ENCODE assay signal across 8 cellular contexts in genomic region chr15:90929709-90930019, GRCh38. TPM values are rescaled to one million over a fixed set of nuclear protein-coding genes. Genes with fewer than 3 reads are reported as not detected.
A peak's percentile ranks its signal among the peaks of the same experiment; 100 is the strongest.
DNase-seq lines count a peak whose midpoint lies in the region; ATAC-seq, FAIRE-seq and TF ChIP-seq lines count a peak whose summit lies in the region.

No MANE protein-coding gene starts in this region.

- peak overlapping the region; percentile 89 to 98 (median 96) for H3K27ac ChIP-seq in heart right ventricle
- H3K27ac ChIP-seq in adrenal gland = peak overlapping the region; percentile 67 to 95 (median 89)
- peak overlapping the region; percentile 97 for H3K27ac ChIP-seq in upper lobe of right lung

- H3K4me1 ChIP-seq in heart right ventricle (peaks cover 13 to 56% (median 39%) of the 10 kb centered on the region in 9 donors), adrenal gland (replicated peaks in 1 of 2) (peaks cover 21 to 39% of the 10 kb centered on the region in 2 donors), upper lobe of right lung (peaks cover 39% of the 10 kb centered on the region)

- intact Hi-C loops in heart right ventricle (cut with DNase I) (loop anchor here in 4 of 10 donors (1.0 to 5.0 kb wide), 4 partner anchors 26 to 282 kb away; partner anchors contain the start of gene MAN2A2 (in 2 of the 4)), left ventricle myocardium superior (cut with micrococcal nuclease) (no loop called here), adrenal gland (cut with DNase I) (no loop called here), lower leg skin (cut with DNase I; ENCODE audit: low total_unique reads) (no loop called here), upper lobe of right lung (cut with DNase I) (no loop called here)

- DNase-seq in heart right ventricle = no peak
- DNase-seq in left ventricle myocardium superior = no peak
- DNase-seq in adrenal gland = no peak
- no peak for DNase-seq in lower leg skin (ENCODE audit: low spot score in 2 of 2)
- no peak for DNase-seq in upper lobe of right lung
- no peak for DNase-seq in DMS153 treated with DMSO at 0.1 percent for 48 hours (lab: John Stamatoyannopoulos, UW; ENCODE audit: unreplicated experiment)
- no peak for DNase-seq in urothelium cell line (ENCODE audit: low spot score)

- ATAC-seq in heart right ventricle (peak in 1 of 8 donors; percentile 0), left ventricle myocardium superior (no peak), upper lobe of right lung (no peak), GM19035 (IDR thresholded peaks at IDR 0.05; ENCODE audit: unreplicated experiment) (no peak)

- no peaks in the 10 kb centered on the region for H3K36me3 ChIP-seq in heart right ventricle
- no peaks in the 10 kb centered on the region for H3K36me3 ChIP-seq in adrenal gland (replicated peaks in 1 of 2)
- no peaks in the 10 kb centered on the region for H3K36me3 ChIP-seq in upper lobe of right lung

- 17 to 29% methylated on average over 9 of the region's 9 CpGs for WGBS in heart right ventricle, 2 donors
- 17 to 27% (median 22%) methylated on average over 9 of the region's 9 CpGs for WGBS in adrenal gland, 4 donors
- WGBS in lower leg skin, 2 donors = 5 to 7% methylated on average over 9 of the region's 9 CpGs

- H3K9me3 ChIP-seq in heart right ventricle (no peaks in the 10 kb centered on the region), adrenal gland (replicated peaks in 1 of 3) (no peaks in the 10 kb centered on the region), upper lobe of right lung (no peaks in the 10 kb centered on the region)

- no peak for TF ChIP-seq CTCF in heart right ventricle (IDR thresholded peaks at IDR 0.05)
- TF ChIP-seq CTCF in adrenal gland (IDR thresholded peaks at IDR 0.05) = no peak
- TF ChIP-seq CTCF in lower leg skin (IDR thresholded peaks at IDR 0.05) = no peak
- TF ChIP-seq CTCF in upper lobe of right lung (IDR thresholded peaks at IDR 0.05) = no peak

- H3K27me3 ChIP-seq in heart right ventricle = no peaks in the 10 kb centered on the region
- H3K27me3 ChIP-seq in adrenal gland = no peaks in the 10 kb centered on the region
- no peaks in the 10 kb centered on the region for H3K27me3 ChIP-seq in upper lobe of right lung

- FAIRE-seq in urothelium cell line (lab: Jason Lieb, UNC) = no peak

- TF ChIP-seq POLR2A in adrenal gland (IDR thresholded peaks at IDR 0.05) = no peak
- no peak for TF ChIP-seq POLR2A in lower leg skin (IDR thresholded peaks at IDR 0.05)

- peak overlapping the region; percentile 50 to 92 (median 65) for H3K4me3 ChIP-seq in heart right ventricle
- H3K4me3 ChIP-seq in adrenal gland = peak overlapping the region in 2 of 4 donors; percentile 60 to 64
- H3K4me3 ChIP-seq in lower leg skin (ENCODE audit: low read depth, poor library complexity, severe bottlenecking) = peak overlapping the region; percentile 55
- H3K4me3 ChIP-seq in upper lobe of right lung = peak overlapping the region; percentile 70

RNA-seq across cellular contexts. Expression of gene HDDC3, which starts 2.7 kb away (rescaled TPM):
- total RNA-seq in heart right ventricle = 10 to 100 TPM; 10.7 to 18.2 (median 14.6) TPM
- 10 to 100 TPM; 15.3 to 18.0 TPM for polyA plus RNA-seq in heart right ventricle
- 15.0 TPM for total RNA-seq in left ventricle myocardium superior
- 10 to 100 TPM; 14.6 to 40.2 (median 25.0) TPM for total RNA-seq in adrenal gland
- polyA plus RNA-seq in adrenal gland = 10 to 100 TPM; 19.9 to 31.5 (median 30.4) TPM
- total RNA-seq in lower leg skin = 10 to 100 TPM; 12.0 to 21.1 (median 19.4) TPM
- total RNA-seq in upper lobe of right lung = 12.4 TPM

RNA-seq across cellular contexts. Expression of gene UNC45A, which starts 5.4 kb away (rescaled TPM):
- total RNA-seq in heart right ventricle (10 to 100 TPM; 19.2 to 28.0 (median 24.7) TPM), left ventricle myocardium superior (24.4 TPM), adrenal gland (100 to 1,000 TPM in 1 of 8 donors, 10 to 100 TPM in 7; 32.2 to 114 (median 54.2) TPM), lower leg skin (10 to 100 TPM; 56.5 to 79.1 (median 68.2) TPM), upper lobe of right lung (60.9 TPM)
- polyA plus RNA-seq in heart right ventricle (10 to 100 TPM; 26.0 to 26.4 TPM), adrenal gland (10 to 100 TPM; 28.1 to 82.1 (median 71.1) TPM)

RNA-seq across cellular contexts. Expression of gene RCCD1, which starts 25.0 kb away (rescaled TPM):
- total RNA-seq in heart right ventricle (10 to 100 TPM in 1 of 10 donors, 1 to 10 TPM in 9; 5.5 to 11.8 (median 7.6) TPM), left ventricle myocardium superior (11.5 TPM), adrenal gland (10 to 100 TPM in 7 of 8 donors, 1 to 10 TPM in 1; 8.1 to 38.7 (median 19.7) TPM), lower leg skin (10 to 100 TPM; 11.0 to 24.5 (median 14.1) TPM), upper lobe of right lung (8.6 TPM)
- polyA plus RNA-seq in heart right ventricle (1 to 10 TPM; 6.0 to 8.3 TPM), adrenal gland (10 to 100 TPM in 2 of 3 donors, 1 to 10 TPM in 1; 7.7 to 17.4 (median 13.5) TPM)

RNA-seq across cellular contexts. Expression of gene MAN2A2, which starts 26.6 kb away (rescaled TPM):
- total RNA-seq in heart right ventricle = 100 to 1,000 TPM in 4 of 10 donors, 10 to 100 TPM in 6; 78.3 to 157 (median 98.1) TPM
- polyA plus RNA-seq in heart right ventricle = 10 to 100 TPM; 24.8 to 84.5 TPM
- total RNA-seq in left ventricle myocardium superior = 146 TPM
- 10 to 100 TPM; 52.3 to 94.6 (median 68.5) TPM for total RNA-seq in adrenal gland
- 10 to 100 TPM; 26.5 to 83.3 (median 46.2) TPM for polyA plus RNA-seq in adrenal gland
- total RNA-seq in lower leg skin = 10 to 100 TPM; 21.8 to 43.5 (median 27.4) TPM
- total RNA-seq in upper lobe of right lung = 94.0 TPM

RNA-seq across cellular contexts. Expression of gene FES, which starts 45.4 kb away (rescaled TPM):
- total RNA-seq in heart right ventricle (10 to 100 TPM in 8 of 10 donors, 1 to 10 TPM in 2; 8.6 to 27.7 (median 11.5) TPM), left ventricle myocardium superior (15.4 TPM), adrenal gland (10 to 100 TPM; 15.3 to 82.3 (median 27.7) TPM), lower leg skin (10 to 100 TPM in 2 of 4 donors, 1 to 10 TPM in 2; 3.6 to 17.9 (median 11.0) TPM), upper lobe of right lung (48.0 TPM)
- polyA plus RNA-seq in heart right ventricle (10 to 100 TPM; 17.7 to 23.3 TPM), adrenal gland (10 to 100 TPM in 2 of 3 donors, 1 to 10 TPM in 1; 2.3 to 32.9 (median 19.5) TPM)
